ENCODE assay signal across 17 cellular contexts in the genomic region with DNA sequence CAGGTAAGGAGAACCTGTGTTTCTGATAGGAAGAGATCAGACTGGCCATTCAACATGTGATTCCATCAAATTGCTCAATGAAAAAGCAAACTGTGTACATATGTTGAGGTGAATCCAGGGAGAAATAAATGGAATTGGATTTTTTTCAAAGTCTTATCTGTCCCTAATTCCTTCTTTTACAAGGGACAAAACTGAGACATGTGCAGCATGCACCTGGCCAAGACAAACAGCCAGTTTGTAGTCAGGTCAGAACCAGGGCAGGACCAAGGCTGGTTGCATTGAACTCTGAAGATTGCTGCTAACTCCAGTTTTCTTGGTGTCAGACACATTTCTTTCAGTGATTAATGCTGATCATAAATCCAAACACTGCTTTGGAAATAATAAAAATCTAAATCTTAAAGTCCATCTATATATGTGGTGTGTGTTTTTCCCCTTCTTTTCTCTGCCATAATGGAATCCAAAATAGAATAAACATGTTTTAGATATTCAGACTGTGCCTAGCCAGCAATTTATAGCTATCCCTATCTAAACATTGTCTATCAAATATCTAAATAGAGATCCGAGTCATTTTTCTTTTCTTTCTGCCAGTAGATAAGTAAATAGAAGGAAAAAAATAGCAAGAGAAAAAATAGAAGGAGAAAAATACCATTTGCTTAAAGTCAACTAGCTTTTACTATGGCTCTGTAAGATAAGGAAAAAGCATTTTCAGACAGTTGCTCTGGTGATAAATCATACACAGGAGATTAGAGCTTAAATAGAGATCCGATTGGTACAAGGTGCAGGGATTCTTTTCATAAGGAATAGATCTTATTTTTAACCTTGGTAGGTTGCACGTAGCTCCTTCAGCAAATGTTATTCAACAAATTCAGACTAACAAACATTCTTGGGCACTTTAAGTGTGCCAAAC.
DNase-seq lines count a peak whose midpoint lies in the region; ATAC-seq and TF ChIP-seq lines count a peak whose summit lies in the region.
"Had no signal": no experiment of that assay in that cellular context is flagged by ENCODE, and none has a peak within 500 bp of the region (broad histone marks: within the 10 kb centered on the region; RNA-seq: fewer than 3 reads in every experiment).

No MANE protein-coding gene starts in this region.

- H3K9me3 ChIP-seq in SK-N-SH (no peaks in the 10 kb centered on the region), prostate gland (no peaks in the 10 kb centered on the region)
- H3K9me3 ChIP-seq: A549 had no signal

- H4K20me1 ChIP-seq in SK-N-SH (ENCODE audit: insufficient read depth), result no peaks in the 10 kb centered on the region

- ATAC-seq in HG03565 (IDR thresholded peaks at IDR 0.05; ENCODE audit: unreplicated experiment), result no peak
- ATAC-seq: A549 had no signal

- TF ChIP-seq CTCF in C4-2B (conservative IDR thresholded peaks at IDR 0.05) (no peak), SK-N-SH (IDR thresholded peaks at IDR 0.05) (no peak), dorsolateral prefrontal cortex (IDR thresholded peaks at IDR 0.05 in 54 of 56, conservative IDR thresholded peaks at IDR 0.05 in 2 of 56; ENCODE audit: low read depth in 1 of 56, partially characterized antibody in 56 of 56) (no peak), prostate gland (IDR thresholded peaks at IDR 0.05) (no peak)

- no peak overlapping the region for H3K4me2 ChIP-seq in SK-N-SH
- H3K4me2 ChIP-seq: A549 had no signal

- H3K4me1 ChIP-seq in SK-N-SH (ENCODE audit: control insufficient read depth in 1 of 2, insufficient read depth in 2 of 2, low read depth in 1 of 2, low read length in 1 of 2) (peaks cover 0 to 53% of the 10 kb centered on the region in 2 experiments; a peak in 2 of 4 replicates), prostate gland (replicated peaks) (no peaks in the 10 kb centered on the region)
- H3K4me1 ChIP-seq: A549 had no signal

- H3K9ac ChIP-seq in SK-N-SH, result no peak overlapping the region

- no peak for DNase-seq in SK-N-SH
- no peak for DNase-seq in dorsolateral prefrontal cortex
- peak; percentile 46 for DNase-seq in prostate gland (ENCODE audit: low spot score)
- DNase-seq in H4 (ENCODE audit: low spot score), result no peak
- DNase-seq in NCI-H510A (lab: John Stamatoyannopoulos, UW), result no peak
- DNase-seq in NCI-H1105 treated with DMSO at 0.1 percent for 48 hours (lab: John Stamatoyannopoulos, UW), result no peak
- DNase-seq: DND-41, GDM1, GOT3, Kasumi-1, NCI-H1417 treated with DMSO at 0.1 percent for 48 hours, NCI-H2081 treated with DMSO at 0.1 percent for 48 hours, NCI-H2227 treated with DMSO at 0.1 percent for 48 hours, NCI-H526 treated with DMSO at 0.1 percent for 48 hours had no signal

- H3K9me2 ChIP-seq in SK-N-SH, result no peaks in the 10 kb centered on the region

- peaks cover 3% of the 10 kb centered on the region for H3F3A ChIP-seq in SK-N-SH (replicated peaks; ENCODE audit: insufficient read depth)

- no peak for TF ChIP-seq RAD21 in SK-N-SH (IDR thresholded peaks at IDR 0.05; ENCODE audit: low read length)

- H3K27ac ChIP-seq in C4-2B (peak overlapping the region; percentile 93; the same call in 1 of the 2 replicates), SK-N-SH (ENCODE audit: low read depth in 2 of 2, low read length in 1 of 2) (peak overlapping the region; percentile 9 to 99; a peak in 3 of 4 replicates), dorsolateral prefrontal cortex (peak overlapping the region in 45 of 59 donors; percentile 3 to 82 (median 50)), prostate gland (peak overlapping the region in 1 of 2 donors; percentile 30)
- H3K27ac ChIP-seq: A549 had no signal

- CTCF ChIA-PET in SK-N-SH (lab: Yijun Ruan, JAX), result interaction anchor here (0.6 to 1.9 kb wide), 5 partner anchors 12 to 139 kb away, joined by 3 to 7 read pairs (median 3); a partner anchor contains a TSS

- TF ChIP-seq POLR2A in prostate gland (IDR thresholded peaks at IDR 0.05), result no peak

- no peaks in the 10 kb centered on the region for H3K27me3 ChIP-seq in SK-N-SH (ENCODE audit: insufficient read depth)
- H3K27me3 ChIP-seq in dorsolateral prefrontal cortex, result no peaks in the 10 kb centered on the region
- H3K27me3 ChIP-seq in prostate gland (replicated peaks; ENCODE audit: insufficient read depth), result no peaks in the 10 kb centered on the region

- peak in 1 of 2 experiments; percentile 34; a peak in 1 of 4 replicates for TF ChIP-seq EP300 in SK-N-SH (IDR thresholded peaks at IDR 0.05; ENCODE audit: borderline replicate concordance in 1 of 2, low read depth in 1 of 2, low read length in 1 of 2)

- POLR2A ChIA-PET in SK-N-SH (lab: Yijun Ruan, JAX), result interaction anchor here (0.8 to 1.8 kb wide), 6 partner anchors 12 to 145 kb away, joined by 3 to 32 read pairs (median 13); a partner anchor contains a TSS

- H3K36me3 ChIP-seq in SK-N-SH (replicated peaks in 1 of 2; ENCODE audit: control insufficient read depth in 1 of 2, insufficient read depth in 2 of 2, low read length in 1 of 2) (no peaks in the 10 kb centered on the region), prostate gland (no peaks in the 10 kb centered on the region)

- no peaks in the 10 kb centered on the region for H3K79me2 ChIP-seq in SK-N-SH (ENCODE audit: insufficient read depth)

- H3K4me3 ChIP-seq in SK-N-SH (ENCODE audit: low read depth in 2 of 2, low read length in 1 of 2) (no peak overlapping the region), dorsolateral prefrontal cortex (no peak overlapping the region), prostate gland (no peak overlapping the region)
- H3K4me3 ChIP-seq: A549 had no signal

- 37% methylated on average over 3 of the region's 3 CpGs for WGBS in SK-N-SH (ENCODE audit: low lambda C conversion rate)
- WGBS in prostate gland, result 7% methylated on average over 3 of the region's 3 CpGs

- peak overlapping the region; percentile 25; the same call in 1 of the 2 replicates for H2AFZ ChIP-seq in SK-N-SH (ENCODE audit: low read depth)

- intact Hi-C loops in dorsolateral prefrontal cortex (cut with DNase I) (no loop called here), prostate gland (cut with DNase I) (no loop called here)

TF ChIP-seq in SK-N-SH, 30 proteins besides CTCF, POLR2A, EP300 and RAD21:
- no peak for TF ChIP-seq YY1 (IDR thresholded peaks at IDR 0.05; ENCODE audit: low read depth)
- no peak for TF ChIP-seq NFIC (IDR thresholded peaks at IDR 0.05; ENCODE audit: borderline replicate concordance)
- TF ChIP-seq FOXJ3 (CRISPR knock-in tag; IDR thresholded peaks at IDR 0.05), result 0 out of 2 replicates have a peak, but pooled peaks have one; percentile 32
- no peak for TF ChIP-seq RXRA (IDR thresholded peaks at IDR 0.05; ENCODE audit: borderline replicate concordance, low read depth)
- no peak for TF ChIP-seq NRF1 (IDR thresholded peaks at IDR 0.05; ENCODE audit: low read depth, low read length)
- no peak for TF ChIP-seq FOSL2 (IDR thresholded peaks at IDR 0.05; ENCODE audit: borderline replicate concordance, low read depth)
- no peak for TF ChIP-seq MEF2A (IDR thresholded peaks at IDR 0.05; ENCODE audit: borderline replicate concordance, low read depth)
- TF ChIP-seq, protein P1, sequence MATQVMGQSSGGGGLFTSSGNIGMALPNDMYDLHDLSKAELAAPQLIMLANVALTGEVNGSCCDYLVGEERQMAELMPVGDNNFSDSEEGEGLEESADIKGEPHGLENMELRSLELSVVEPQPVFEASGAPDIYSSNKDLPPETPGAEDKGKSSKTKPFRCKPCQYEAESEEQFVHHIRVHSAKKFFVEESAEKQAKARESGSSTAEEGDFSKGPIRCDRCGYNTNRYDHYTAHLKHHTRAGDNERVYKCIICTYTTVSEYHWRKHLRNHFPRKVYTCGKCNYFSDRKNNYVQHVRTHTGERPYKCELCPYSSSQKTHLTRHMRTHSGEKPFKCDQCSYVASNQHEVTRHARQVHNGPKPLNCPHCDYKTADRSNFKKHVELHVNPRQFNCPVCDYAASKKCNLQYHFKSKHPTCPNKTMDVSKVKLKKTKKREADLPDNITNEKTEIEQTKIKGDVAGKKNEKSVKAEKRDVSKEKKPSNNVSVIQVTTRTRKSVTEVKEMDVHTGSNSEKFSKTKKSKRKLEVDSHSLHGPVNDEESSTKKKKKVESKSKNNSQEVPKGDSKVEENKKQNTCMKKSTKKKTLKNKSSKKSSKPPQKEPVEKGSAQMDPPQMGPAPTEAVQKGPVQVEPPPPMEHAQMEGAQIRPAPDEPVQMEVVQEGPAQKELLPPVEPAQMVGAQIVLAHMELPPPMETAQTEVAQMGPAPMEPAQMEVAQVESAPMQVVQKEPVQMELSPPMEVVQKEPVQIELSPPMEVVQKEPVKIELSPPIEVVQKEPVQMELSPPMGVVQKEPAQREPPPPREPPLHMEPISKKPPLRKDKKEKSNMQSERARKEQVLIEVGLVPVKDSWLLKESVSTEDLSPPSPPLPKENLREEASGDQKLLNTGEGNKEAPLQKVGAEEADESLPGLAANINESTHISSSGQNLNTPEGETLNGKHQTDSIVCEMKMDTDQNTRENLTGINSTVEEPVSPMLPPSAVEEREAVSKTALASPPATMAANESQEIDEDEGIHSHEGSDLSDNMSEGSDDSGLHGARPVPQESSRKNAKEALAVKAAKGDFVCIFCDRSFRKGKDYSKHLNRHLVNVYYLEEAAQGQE (IDR thresholded peaks at IDR 0.05; ENCODE audit: low read depth, low read length), result no peak
- no peak for TF ChIP-seq TEAD4 (IDR thresholded peaks at IDR 0.05; ENCODE audit: borderline replicate concordance, insufficient read depth)
- TF ChIP-seq GATA2 (CRISPR knock-in tag; IDR thresholded peaks at IDR 0.05), result peak; percentile 75
- no peak for TF ChIP-seq CHD2 (IDR thresholded peaks at IDR 0.05; ENCODE audit: low read length, partially characterized antibody)
